8 cellular contexts compared by ENCODE assay signal in the genomic region with DNA sequence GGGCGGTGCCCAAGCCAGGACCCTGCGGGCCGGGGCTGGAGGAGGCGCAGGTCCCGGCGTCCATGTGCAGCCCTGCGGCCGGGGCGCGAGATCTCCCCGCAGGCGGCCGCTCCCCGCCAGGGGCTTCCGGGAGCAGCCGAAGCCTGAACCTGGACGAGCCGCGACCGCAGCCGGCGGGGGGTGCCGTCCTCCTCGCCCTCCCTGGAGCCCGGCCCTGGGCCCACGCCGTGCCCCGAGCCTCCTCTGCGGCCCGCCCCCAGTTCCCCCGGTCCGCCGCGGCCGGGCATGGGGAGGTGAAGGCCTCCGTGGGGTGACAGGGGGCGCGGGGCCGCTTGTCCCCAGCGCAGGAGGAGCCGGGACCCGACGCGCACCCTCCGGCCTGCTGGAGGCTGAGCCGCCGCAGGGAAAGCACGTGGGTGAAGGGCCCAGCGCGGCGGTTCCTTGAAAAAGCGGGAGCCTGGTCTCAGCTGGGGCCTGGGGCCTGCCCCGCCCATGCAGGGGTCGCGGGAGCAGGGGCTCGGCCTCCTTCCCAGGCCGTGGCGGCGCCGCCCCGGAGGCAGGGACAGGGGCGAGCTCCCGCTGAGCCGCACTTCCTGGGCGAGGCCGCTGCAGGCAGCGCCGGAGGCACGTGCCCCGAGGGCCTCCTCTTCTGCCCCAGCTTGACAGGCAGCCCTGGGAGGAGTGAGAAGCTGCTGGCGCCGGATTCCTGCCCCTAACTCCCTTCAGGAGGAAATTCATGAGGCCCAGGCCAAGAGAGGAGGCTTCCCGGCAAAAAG. TPM values are rescaled to one million over a fixed set of nuclear protein-coding genes. Genes with fewer than 3 reads are reported as not detected.
DNase-seq lines count a peak whose midpoint lies in the region; ATAC-seq and TF ChIP-seq lines count a peak whose summit lies in the region.

No MANE protein-coding gene starts in this region.

- peaks cover 3% of the 10 kb centered on the region for H3K27me3 Mint-ChIP-seq in activated B cell treated with CpG ODN at 0.5 μM for 24 hours
- H3K27me3 Mint-ChIP-seq in HFFc6 (ENCODE audit: insufficient read depth): peaks cover 16% of the 10 kb centered on the region

- peaks cover 22% of the 10 kb centered on the region for H3K4me1 Mint-ChIP-seq in activated B cell treated with CpG ODN at 0.5 μM for 24 hours
- peaks cover 62% of the 10 kb centered on the region for H3K4me1 Mint-ChIP-seq in stimulated activated effector memory CD8-positive, alpha-beta T cell treated with anti-CD3 and anti-CD28 coated beads, Interleukin-12 subunit alpha, Interleukin-12 subunit beta, amount 100 ng/mL, for 72 hours
- peaks cover 7% of the 10 kb centered on the region for H3K4me1 Mint-ChIP-seq in HFFc6 (ENCODE audit: low read depth)

- intact Hi-C loops in activated B cell treated with CpG ODN at 0.5 μM for 24 hours (cut with micrococcal nuclease): loop anchor here (2.0 to 10.0 kb wide), 3 partner anchors 169 to 201 kb away; no protein-coding TSS in a partner anchor

- CTCF ChIA-PET in activated B cell treated with CpG ODN at 0.5 μM for 24 hours (lab: Charles Lee): interaction anchor here (0.7 to 2.3 kb wide), 7 partner anchors 23 to 608 kb away, joined by 3 to 23 read pairs (median 4); no protein-coding TSS in a partner anchor

- H3K4me3 Mint-ChIP-seq in activated B cell treated with CpG ODN at 0.5 μM for 24 hours (no peak overlapping the region), HFFc6 (no peak overlapping the region)
- H3K4me3 Mint-ChIP-seq in stimulated activated effector memory CD8-positive, alpha-beta T cell treated with anti-CD3 and anti-CD28 coated beads, Interleukin-12 subunit alpha, Interleukin-12 subunit beta, amount 100 ng/mL, for 72 hours: peak overlapping the region; percentile 62

- H3K9me3 Mint-ChIP-seq in activated B cell treated with CpG ODN at 0.5 μM for 24 hours (no peaks in the 10 kb centered on the region), HFFc6 (no peaks in the 10 kb centered on the region)
- H3K9me3 Mint-ChIP-seq in stimulated activated effector memory CD8-positive, alpha-beta T cell treated with anti-CD3 and anti-CD28 coated beads, Interleukin-12 subunit alpha, Interleukin-12 subunit beta, amount 100 ng/mL, for 72 hours: no peaks in the 10 kb centered on the region

- H3K36me3 Mint-ChIP-seq in activated B cell treated with CpG ODN at 0.5 μM for 24 hours (ENCODE audit: low read depth) (no peaks in the 10 kb centered on the region), HFFc6 (ENCODE audit: low read depth) (no peaks in the 10 kb centered on the region)
- no peaks in the 10 kb centered on the region for H3K36me3 Mint-ChIP-seq in stimulated activated effector memory CD8-positive, alpha-beta T cell treated with anti-CD3 and anti-CD28 coated beads, Interleukin-12 subunit alpha, Interleukin-12 subunit beta, amount 100 ng/mL, for 72 hours

- ATAC-seq in GM19452 (IDR thresholded peaks at IDR 0.05; ENCODE audit: unreplicated experiment) (peak; percentile 52), activated B cell treated with CpG ODN at 0.5 μM for 24 hours (ENCODE audit: low read depth) (peak; percentile 74)
- ATAC-seq in stimulated activated effector memory CD8-positive, alpha-beta T cell treated with anti-CD3 and anti-CD28 coated beads, Interleukin-12 subunit alpha, Interleukin-12 subunit beta, amount 100 ng/mL, for 72 hours: peak; percentile 75

- no peak for TF ChIP-seq CTCF in activated B cell treated with CpG ODN at 0.5 μM for 24 hours (IDR thresholded peaks at IDR 0.05)
- TF ChIP-seq CTCF in HFFc6 (IDR thresholded peaks at IDR 0.05): no peak

- POLR2A ChIA-PET in activated B cell treated with CpG ODN at 0.5 μM for 24 hours (lab: Charles Lee): interaction anchor here (0.6 to 3.1 kb wide), 8 partner anchors 26 to 287 kb away, joined by 3 to 18 read pairs (median 8); no protein-coding TSS in a partner anchor

- H3K27ac Mint-ChIP-seq in activated B cell treated with CpG ODN at 0.5 μM for 24 hours: no peak overlapping the region
- peak overlapping the region; percentile 86 for H3K27ac Mint-ChIP-seq in stimulated activated effector memory CD8-positive, alpha-beta T cell treated with anti-CD3 and anti-CD28 coated beads, Interleukin-12 subunit alpha, Interleukin-12 subunit beta, amount 100 ng/mL, for 72 hours
- no peak overlapping the region for H3K27ac Mint-ChIP-seq in HFFc6

- DNase-seq in activated B cell treated with CpG ODN at 0.5 μM for 24 hours (peak; percentile 56), medulla oblongata (ENCODE audit: extremely low spot score) (peak; percentile 27), NCI-H2227 (lab: John Stamatoyannopoulos, UW; ENCODE audit: unreplicated experiment) (no peak), GM19240 (ENCODE audit: insufficient read length, low spot score) (no peak), HFFc6 (no peak)
- DNase-seq in central memory CD4-positive, alpha-beta T cell: peak; percentile 69
- peak in 1 of 2 donors; percentile 80 for DNase-seq in stimulated activated effector memory CD8-positive, alpha-beta T cell treated with anti-CD3 and anti-CD28 coated beads, Interleukin-12 subunit alpha, Interleukin-12 subunit beta, amount 100 ng/mL, for 72 hours (ENCODE audit: low spot score in 2 of 2)

RNA-seq across cellular contexts. Expression of a gene that starts 55.6 kb away (rescaled TPM):
- total RNA-seq in activated B cell treated with CpG ODN at 0.5 μM for 24 hours: 197 and 227 TPM in 2 replicates
- total RNA-seq in HFFc6 (2021; fragmentation: NEBNext Ultra II Directional; extraction: Animal tissue kit (Norgen Biotek cat#: 25700)): 100 to 1,000 TPM; 108 to 128 (median 122) TPM

Comparison
In these comparisons a context has a peak if more than half of its experiments do, and no peak if none do; other contexts are left out.
1. DNase-seq: peak in activated B cell treated with CpG ODN at 0.5 μM for 24 hours (single experiment), central memory CD4-positive, alpha-beta T cell (single experiment) and medulla oblongata (single experiment); none in NCI-H2227 (single experiment), GM19240 (single experiment) and HFFc6 (single experiment).
2. Peak in every context shown above with its lines, with median percentiles within 50 percentile points of each other: ATAC-seq.